In genomic region chr13:112942689-112943308, GRCh38 we compare ENCODE assay signal across 8 cellular contexts. TPM values are rescaled to one million over a fixed set of nuclear protein-coding genes. Genes with fewer than 3 reads are reported as not detected.
DNase-seq lines count a peak whose midpoint lies in the region; ATAC-seq, FAIRE-seq and TF ChIP-seq lines count a peak whose summit lies in the region.

No MANE protein-coding gene starts in this region.

- H3K9me3 Mint-ChIP-seq in immature natural killer cell, result no peaks in the 10 kb centered on the region

- no peaks in the 10 kb centered on the region for H3K36me3 Mint-ChIP-seq in immature natural killer cell

- H3K4me3 Mint-ChIP-seq in immature natural killer cell, result peak overlapping the region; percentile 88 to 100 (median 98)

- no peaks in the 10 kb centered on the region for H3K9me3 ChIP-seq in WERI-Rb-1 (ENCODE audit: severe bottlenecking)
- no peaks in the 10 kb centered on the region for H3K9me3 ChIP-seq in small intestine (ENCODE audit: control insufficient read depth, low read depth)

- peak; percentile 61 for DNase-seq in AG04449 (ENCODE audit: low read depth, low spot score)
- peak; percentile 92 for DNase-seq in NCI-H2171 (lab: John Stamatoyannopoulos, UW)
- peak; percentile 100 for DNase-seq in WERI-Rb-1
- DNase-seq in caudate nucleus (lab: John Stamatoyannopoulos, UW), result peak; percentile 34 to 97 (median 86)
- DNase-seq in immature natural killer cell, result peak; percentile 87 to 90 (median 88)
- peak; percentile 98 for DNase-seq in small intestine

- POLR2A ChIA-PET in AG04449 (lab: Yijun Ruan, JAX), result no interaction called here

- H3K4me1 Mint-ChIP-seq in immature natural killer cell, result peaks cover 8 to 10% of the 10 kb centered on the region in 2 donors

- peaks cover 7 to 18% (median 10%) of the 10 kb centered on the region in 3 donors for H3K27me3 Mint-ChIP-seq in immature natural killer cell (ENCODE audit: low read depth in 3 of 3)

- 0 to 1% (median 1%) methylated on average over 18 of the region's 18 CpGs for WGBS in small intestine, 3 donors

- CTCF ChIA-PET in AG04449 (lab: Yijun Ruan, JAX), result interaction anchor here (0.6 to 3.2 kb wide), 26 partner anchors 8 to 620 kb away, joined by 3 to 26 read pairs (median 4); partner anchors contain the start of gene ADPRHL1

- peak; percentile 97 for TF ChIP-seq CTCF in AG04449 (IDR thresholded peaks at IDR 0.05; ENCODE audit: insufficient read depth, low read length, missing control alignments)
- TF ChIP-seq CTCF in WERI-Rb-1 (IDR thresholded peaks at IDR 0.05; ENCODE audit: low read depth, low read length), result peak; percentile 99

- ATAC-seq in GM18867 (IDR thresholded peaks at IDR 0.05; ENCODE audit: unreplicated experiment) (peak; percentile 98), HG03108 (IDR thresholded peaks at IDR 0.05; ENCODE audit: unreplicated experiment) (peak; percentile 92)

- FAIRE-seq in small intestine (lab: Jason Lieb, UNC), result peak; percentile 47

- H3K36me3 ChIP-seq in WERI-Rb-1 (no peaks in the 10 kb centered on the region), small intestine (ENCODE audit: control insufficient read depth in 2 of 2, insufficient read depth in 2 of 2, low read length in 2 of 2) (no peaks in the 10 kb centered on the region)

- H3K4me1 ChIP-seq in small intestine (ENCODE audit: control insufficient read depth in 2 of 2, insufficient read depth in 1 of 2, low read depth in 1 of 2, low read length in 1 of 2), result peaks cover 0 to 3% of the 10 kb centered on the region in 2 donors

- H3K27ac Mint-ChIP-seq in immature natural killer cell, result peak overlapping the region in 1 of 6 donors; percentile 4

- H3K27me3 ChIP-seq in WERI-Rb-1 (ENCODE audit: insufficient read depth, low read depth, severe bottlenecking), result no peaks in the 10 kb centered on the region
- H3K27me3 ChIP-seq in small intestine (ENCODE audit: control insufficient read depth in 2 of 2, insufficient read depth in 2 of 2, low read length in 2 of 2), result no peaks in the 10 kb centered on the region

- H3K27ac ChIP-seq in WERI-Rb-1 (no peak overlapping the region), caudate nucleus (ENCODE audit: low read depth, low read length) (no peak overlapping the region), small intestine (ENCODE audit: low read depth in 1 of 2, low read length in 1 of 2) (no peak overlapping the region)

- H3K4me3 ChIP-seq in AG04449 (ENCODE audit: low read depth, low read length) (peak overlapping the region; percentile 52), WERI-Rb-1 (ENCODE audit: low read depth, low read length) (peak overlapping the region; percentile 66), small intestine (ENCODE audit: low read depth in 1 of 2, low read length in 2 of 2) (peak overlapping the region; percentile 40 to 69)

RNA-seq across cellular contexts. Expression of gene MCF2L, which starts 26.2 kb away (rescaled TPM):
- under 1 TPM in 1 of 3 donors, not detected in 2; 0.82 TPM for polyA plus RNA-seq in immature natural killer cell
- polyA plus RNA-seq in small intestine, result 10 to 100 TPM; 12.2 to 23.9 (median 20.1) TPM

Comparison
In these comparisons a context has a peak if more than half of its experiments do, and no peak if none do; other contexts are left out.
1. RNA of gene MCF2L, which starts 26.2 kb away (polyA plus RNA-seq): 12.2 to 23.9 TPM in small intestine; 0.82 TPM in immature natural killer cell; every median in the first group is over 4 times any median in the second.
2. Peak in every context shown above with its lines, with median percentiles within 50 percentile points of each other: DNase-seq and H3K4me3 ChIP-seq.